In the genomic region with DNA sequence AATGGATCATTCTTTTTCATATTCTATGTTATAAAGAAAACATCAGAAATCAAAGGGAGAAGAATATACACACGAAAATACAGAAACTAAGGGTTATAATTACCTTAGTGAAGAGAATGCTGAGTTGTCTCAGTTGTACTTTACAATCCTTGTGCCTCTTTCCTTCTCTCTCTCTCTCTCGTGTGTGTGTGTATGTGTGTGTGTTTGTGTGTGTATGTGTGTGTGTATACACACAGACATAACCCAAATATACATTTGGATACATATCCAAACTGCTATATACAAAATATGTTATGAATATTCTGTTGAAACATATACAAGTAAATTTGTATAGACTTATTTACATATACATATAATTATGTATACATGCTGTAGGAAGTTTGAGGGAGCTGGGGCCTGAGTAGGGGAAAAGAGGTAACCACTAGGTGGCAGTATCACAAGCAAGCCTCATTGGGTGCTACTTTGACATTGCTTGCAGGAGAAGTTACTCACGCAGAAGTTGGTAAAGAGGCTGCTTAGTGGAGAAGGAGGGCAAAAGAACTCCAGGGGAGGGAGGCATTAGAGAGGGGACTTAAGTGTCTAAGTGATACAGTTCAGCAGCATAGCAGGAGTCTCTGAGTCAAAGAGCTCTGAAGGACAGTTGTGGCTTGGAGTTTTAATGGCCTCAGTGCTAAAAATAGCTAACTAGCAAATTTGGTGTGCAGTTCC, we compare ENCODE assay signal across 9 cellular contexts.
DNase-seq lines count a peak whose midpoint lies in the region; ATAC-seq and TF ChIP-seq lines count a peak whose summit lies in the region.
"Had no signal": no experiment of that assay in that cellular context is flagged by ENCODE, and none has a peak within 500 bp of the region (broad histone marks: within the 10 kb centered on the region; RNA-seq: fewer than 3 reads in every experiment).

No MANE protein-coding gene starts in this region.

- H3K4me1 ChIP-seq in endodermal cell (ENCODE audit: control insufficient read depth, insufficient read depth, low read length) = no peaks in the 10 kb centered on the region
- H3K4me1 ChIP-seq in transverse colon = no peaks in the 10 kb centered on the region
- peaks cover 0 to 16% (median 0%) of the 10 kb centered on the region in 4 donors for H3K4me1 ChIP-seq in sigmoid colon

- ATAC-seq in HG02623 (IDR thresholded peaks at IDR 0.05; ENCODE audit: unreplicated experiment) = peak; percentile 91

- TF ChIP-seq CTCF in endodermal cell (conservative IDR thresholded peaks at IDR 0.05) (peak; percentile 90), transverse colon (IDR thresholded peaks at IDR 0.05) (peak in 3 of 5 experiments; percentile 12 to 43 (median 30)), sigmoid colon (IDR thresholded peaks at IDR 0.05) (peak in 1 of 4 experiments; percentile 21)

- no peaks in the 10 kb centered on the region for H3K36me3 Mint-ChIP-seq in endodermal cell (ENCODE audit: low read depth)

- TF ChIP-seq POLR2A in transverse colon (IDR thresholded peaks at IDR 0.05) (no peak), sigmoid colon (IDR thresholded peaks at IDR 0.05) (no peak)

- TF ChIP-seq EP300 in transverse colon (IDR thresholded peaks at IDR 0.05; ENCODE audit: low read depth) (no peak), sigmoid colon (IDR thresholded peaks at IDR 0.05) (no peak)

- H3K9ac ChIP-seq in endodermal cell (ENCODE audit: extremely low read depth, low read length, poor library complexity, severe bottlenecking) = no peak overlapping the region

- H3K27ac ChIP-seq in endodermal cell (ENCODE audit: low read depth, low read length) (no peak overlapping the region), transverse colon (no peak overlapping the region), sigmoid colon (no peak overlapping the region)

- H3K4me1 Mint-ChIP-seq in endodermal cell = no peaks in the 10 kb centered on the region

- H3K4me3 ChIP-seq in endodermal cell (ENCODE audit: low read length) = no peak overlapping the region
- H3K4me3 ChIP-seq in transverse colon = no peak overlapping the region
- no peak overlapping the region for H3K4me3 ChIP-seq in sigmoid colon

- in situ Hi-C loops in transverse colon (cut with MboI; ENCODE audit: low pct_ligation_motif_present in 1 of 4, low pct_unique_long_range_greater_than_20kb in 1 of 4, low sequenced_read_pairs in 3 of 4) = no loop called here

- peaks cover 38% of the 10 kb centered on the region for H3K9me3 Mint-ChIP-seq in endodermal cell

- no peak overlapping the region for H3K27ac Mint-ChIP-seq in endodermal cell
- H3K27ac Mint-ChIP-seq: T-helper 1 cell treated with Interleukin-12 subunit alpha and Interleukin-12 subunit beta and Interleukin-4 antibody, amounts not matched to agents 30 μg/mL and 1 μg/mL, for 36 hours had no signal

- DNase-seq in DMS53 (lab: John Stamatoyannopoulos, UW) (peak; percentile 49), DMS53 treated with DMSO at 0.1 percent for 48 hours (lab: John Stamatoyannopoulos, UW; ENCODE audit: unreplicated experiment) (no peak), NCI-H460 (ENCODE audit: extremely low read depth, low read depth) (peak; percentile 7), endodermal cell (peak; percentile 75), transverse colon (no peak), sigmoid colon (no peak), cerebellum (ENCODE audit: low spot score) (no peak)

- H3K27me3 Mint-ChIP-seq in endodermal cell (ENCODE audit: insufficient read depth) = peaks cover under 1% of the 10 kb centered on the region

- intact Hi-C loops in transverse colon (cut with DNase I; ENCODE audit: low total_unique reads) (no loop called here), sigmoid colon (cut with DNase I) (no loop called here)

- H3K4me3 Mint-ChIP-seq in endodermal cell = no peak overlapping the region
- H3K4me3 Mint-ChIP-seq: T-helper 1 cell treated with Interleukin-12 subunit alpha and Interleukin-12 subunit beta and Interleukin-4 antibody, amounts not matched to agents 30 μg/mL and 1 μg/mL, for 36 hours had no signal

- peaks cover 38% of the 10 kb centered on the region for H3K9me3 ChIP-seq in endodermal cell (ENCODE audit: control insufficient read depth, low read length)
- peaks cover 0 to 6% of the 10 kb centered on the region in 2 donors for H3K9me3 ChIP-seq in transverse colon
- H3K9me3 ChIP-seq in sigmoid colon = no peaks in the 10 kb centered on the region

- 43% methylated on average over 1 of the region's 3 CpGs; no CpG with 5 or more reads in 1 of the 2 experiments for WGBS in endodermal cell (ENCODE audit: insufficient coverage in 1 of 2, insufficient read length in 1 of 2), 2 experiments
- 17 to 32% methylated on average over 3 of the region's 3 CpGs for WGBS in transverse colon (ENCODE audit: low coverage in 1 of 2), 2 donors
- 43 to 48% methylated on average over 3 of the region's 3 CpGs for WGBS in sigmoid colon, 2 donors

- H3K27me3 ChIP-seq in endodermal cell (ENCODE audit: control insufficient read depth, insufficient read depth, low read length, poor library complexity, severe bottlenecking) = no peaks in the 10 kb centered on the region
- H3K27me3 ChIP-seq in transverse colon = no peaks in the 10 kb centered on the region
- no peaks in the 10 kb centered on the region for H3K27me3 ChIP-seq in sigmoid colon

- H3K36me3 ChIP-seq in endodermal cell (ENCODE audit: control insufficient read depth, insufficient read depth, low read length) (no peaks in the 10 kb centered on the region), transverse colon (no peaks in the 10 kb centered on the region), sigmoid colon (no peaks in the 10 kb centered on the region)

Comparison
In these comparisons a context has a peak if more than half of its experiments do, and no peak if none do; other contexts are left out.
1. DNase-seq: peak in DMS53 (single experiment), NCI-H460 (single experiment) and endodermal cell (single experiment); none in DMS53 treated with DMSO at 0.1 percent for 48 hours (single experiment), transverse colon (single experiment), sigmoid colon (single experiment) and cerebellum (single experiment).